Comparison of ENCODE assay signal across 12 cellular contexts in the genomic region with DNA sequence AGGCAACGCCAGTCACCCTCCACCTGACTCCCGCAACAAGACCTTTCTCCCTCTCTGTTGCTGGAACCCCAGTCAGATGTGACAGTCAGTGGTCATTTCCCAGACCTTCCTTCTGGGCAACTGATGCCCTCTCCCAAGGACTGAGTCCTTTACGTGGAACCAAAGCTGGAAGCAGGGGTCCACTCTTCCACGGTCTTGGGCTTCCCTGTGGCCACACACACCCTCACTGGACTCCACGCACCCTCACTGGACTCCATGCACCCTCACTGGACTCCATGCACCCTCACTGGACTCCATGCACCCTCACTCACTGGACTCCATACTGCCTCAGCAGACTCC. TPM values are rescaled to one million over a fixed set of nuclear protein-coding genes. Genes with fewer than 3 reads are reported as not detected.
A peak's percentile ranks its signal among the peaks of the same experiment; 100 is the strongest.
DNase-seq lines count a peak whose midpoint lies in the region; ATAC-seq and TF ChIP-seq lines count a peak whose summit lies in the region.
"Had no signal": no experiment of that assay in that cellular context is flagged by ENCODE, and none has a peak within 500 bp of the region (broad histone marks: within the 10 kb centered on the region; RNA-seq: fewer than 3 reads in every experiment).

No MANE protein-coding gene starts in this region.

- TF ChIP-seq CTCF in AG04450 (IDR thresholded peaks at IDR 0.05; ENCODE audit: low read depth, low read length) (no peak), GM13976 (IDR thresholded peaks at IDR 0.05; ENCODE audit: borderline replicate concordance, control extremely low read depth, extremely low read depth, insufficient read depth, missing control alignments) (peak; percentile 6)

- H3K27me3 ChIP-seq in AG04450 (ENCODE audit: control insufficient read depth, insufficient read depth, low read length) (no peaks in the 10 kb centered on the region), adipocyte (replicated peaks; ENCODE audit: control insufficient read depth, insufficient read depth, low read length) (no peaks in the 10 kb centered on the region)
- H3K27me3 ChIP-seq: colonic mucosa, SJSA1 had no signal

- H3K9me3 Mint-ChIP-seq in naive thymus-derived CD8-positive, alpha-beta T cell: no peaks in the 10 kb centered on the region
- H3K9me3 Mint-ChIP-seq: activated CD4-positive, alpha-beta T cell treated with anti-CD3 and anti-CD28 coated beads, Interleukin-2, amount 10 ng/mL, durations not matched to agents 24 days and 14 days had no signal

- intact Hi-C loops in sciatic nerve (cut with DNase I): loop anchor here (2.0 kb wide), 1 partner anchor 39 kb away; no protein-coding TSS in a partner anchor

- H3K4me3 Mint-ChIP-seq in naive thymus-derived CD8-positive, alpha-beta T cell: no peak overlapping the region
- H3K4me3 Mint-ChIP-seq: activated CD4-positive, alpha-beta T cell treated with anti-CD3 and anti-CD28 coated beads, Interleukin-2, amount 10 ng/mL, durations not matched to agents 24 days and 14 days had no signal

- H3K9ac ChIP-seq in adipocyte (ENCODE audit: low read length): peak overlapping the region; percentile 15

- CTCF ChIA-PET in AG04450 (lab: Charles Lee): interaction anchor here (0.6 to 8.9 kb wide), 18 partner anchors 9 to 153 kb away, joined by 3 to 227 read pairs (median 7); no protein-coding TSS in a partner anchor

- peaks cover 65% of the 10 kb centered on the region for H3K4me1 ChIP-seq in adipocyte (ENCODE audit: control insufficient read depth, insufficient read depth, low read length)

- H3K9me3 ChIP-seq in AG04450 (ENCODE audit: control insufficient read depth, insufficient read depth, low read length) (peaks cover 3% of the 10 kb centered on the region; the same call in 1 of the 2 replicates), adipocyte (ENCODE audit: control insufficient read depth, low read length) (no peaks in the 10 kb centered on the region)
- H3K9me3 ChIP-seq: colonic mucosa, SJSA1 had no signal

- in situ Hi-C loops in GM13976 (cut with MboI; ENCODE audit: low sequenced_read_pairs, unreplicated experiment) (no loop called here), G401 (cut with HindIII; ENCODE audit: low sequenced_read_pairs) (no loop called here)

- ATAC-seq in naive thymus-derived CD8-positive, alpha-beta T cell: no peak
- ATAC-seq in HG03175 (IDR thresholded peaks at IDR 0.05; ENCODE audit: unreplicated experiment): no peak
- ATAC-seq in sciatic nerve: no peak

- no peaks in the 10 kb centered on the region for H3K27me3 Mint-ChIP-seq in naive thymus-derived CD8-positive, alpha-beta T cell
- H3K27me3 Mint-ChIP-seq: activated CD4-positive, alpha-beta T cell treated with anti-CD3 and anti-CD28 coated beads, Interleukin-2, amount 10 ng/mL, durations not matched to agents 24 days and 14 days had no signal

- peaks cover 17% of the 10 kb centered on the region for H3K36me3 ChIP-seq in adipocyte (ENCODE audit: control insufficient read depth, insufficient read depth, low read length, severe bottlenecking)

- H3K36me3 Mint-ChIP-seq in naive thymus-derived CD8-positive, alpha-beta T cell: peaks cover 6 to 35% (median 16%) of the 10 kb centered on the region in 3 donors

- peak overlapping the region; percentile 31 for H3K27ac ChIP-seq in AG04450 (ENCODE audit: low read depth, low read length)

- H3K4me1 Mint-ChIP-seq in naive thymus-derived CD8-positive, alpha-beta T cell: peaks cover 33 to 51% (median 39%) of the 10 kb centered on the region in 4 donors

- peak overlapping the region in 7 of 10 donors; percentile 34 to 97 (median 85) for H3K27ac Mint-ChIP-seq in naive thymus-derived CD8-positive, alpha-beta T cell

- H3K4me3 ChIP-seq in AG04450 (ENCODE audit: low read depth, low read length) (no peak overlapping the region), adipocyte (ENCODE audit: low read length) (no peak overlapping the region)
- H3K4me3 ChIP-seq: colonic mucosa, SJSA1, smooth muscle cell had no signal

- POLR2A ChIA-PET in AG04450 (lab: Yijun Ruan, JAX): interaction anchor here (2.0 kb wide), 2 partner anchors 38 to 49 kb away, joined by 10 read pairs; no protein-coding TSS in a partner anchor
- POLR2A ChIA-PET in naive thymus-derived CD8-positive, alpha-beta T cell (lab: Charles Lee): interaction anchor here (0.7 to 7.7 kb wide), 7 partner anchors 9 to 103 kb away, joined by 3 to 124 read pairs (median 44); no protein-coding TSS in a partner anchor

- DNase-seq in AG04450 (ENCODE audit: low read depth, low spot score): no peak
- no peak for DNase-seq in GM13976 (ENCODE audit: low spot score)
- DNase-seq in adipocyte (ENCODE audit: low read depth): no peak
- DNase-seq in naive thymus-derived CD8-positive, alpha-beta T cell: no peak
- no peak for DNase-seq in G401 (ENCODE audit: low spot score)
- DNase-seq in sciatic nerve (ENCODE audit: low spot score): no peak
- DNase-seq in SW 1271 (lab: John Stamatoyannopoulos, UW): no peak

RNA-seq across cellular contexts. Expression of a gene that starts 7.1 kb away (rescaled TPM):
- polyA plus RNA-seq in AG04450 (2011; rRNA removed): 505 and 681 TPM in 2 replicates
- 227 and 297 TPM in 2 replicates for polyA minus RNA-seq in AG04450 (2011; rRNA and poly(A)+ RNA removed)
- total RNA-seq in naive thymus-derived CD8-positive, alpha-beta T cell: 1,000 to 10,000 TPM; 1,008 to 1,051 TPM
- polyA plus RNA-seq in naive thymus-derived CD8-positive, alpha-beta T cell: 1,000 to 10,000 TPM; 1,851 to 2,224 (median 2,052) TPM
- 1,275 and 1,509 TPM in 2 replicates for total RNA-seq in G401 (2014; rRNA removed; shearing (Covaris generic))
- 779 TPM for total RNA-seq in sciatic nerve
